Comparison of ENCODE assay signal across 1 cellular context in the genomic region with DNA sequence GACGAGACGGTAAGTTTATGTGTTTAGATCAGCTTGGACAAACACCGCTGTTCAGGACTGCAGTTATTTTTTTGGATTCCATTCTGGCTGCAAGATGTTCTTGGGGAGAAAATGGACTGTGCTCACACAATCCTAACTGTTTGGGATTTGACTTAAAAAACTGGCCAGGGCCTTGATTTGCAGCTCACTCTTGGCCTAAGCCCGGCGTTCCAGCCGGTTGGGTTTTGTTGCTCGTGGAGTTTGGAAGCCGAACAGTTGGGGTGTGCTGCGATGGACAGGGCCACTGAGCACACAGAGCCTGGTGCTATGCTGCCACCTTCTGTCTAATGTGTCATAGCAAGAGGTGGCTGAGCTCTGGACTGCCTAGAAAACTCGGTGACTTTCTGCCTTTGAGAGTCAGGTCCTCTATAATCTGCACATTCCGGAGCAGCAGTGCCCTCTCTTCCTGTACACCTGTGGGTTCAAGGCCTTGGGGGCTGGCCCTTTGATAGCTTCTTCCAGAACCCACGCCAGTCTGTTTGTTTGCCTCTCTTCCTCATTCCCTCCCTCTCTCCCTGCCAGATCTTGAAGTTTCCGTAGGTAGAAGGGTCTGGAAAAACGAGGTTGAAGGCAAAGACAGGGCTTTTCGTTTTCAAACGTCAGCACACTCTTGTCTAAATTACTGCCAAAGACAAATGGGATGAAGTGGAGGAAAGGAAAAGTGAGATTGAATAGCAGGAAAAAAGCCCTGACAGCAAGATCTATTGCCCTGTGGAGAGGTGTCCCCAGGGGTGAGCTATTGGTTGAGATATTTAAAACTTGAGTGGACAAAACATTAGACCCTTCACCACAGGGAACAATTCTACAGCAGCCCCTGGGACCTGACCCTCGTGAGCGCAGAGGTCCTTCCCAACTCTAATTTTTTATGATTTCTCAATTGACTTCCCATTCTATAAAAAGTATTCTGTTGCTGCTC.
A peak's percentile ranks its signal among the peaks of the same experiment; 100 is the strongest.
TF ChIP-seq lines count a peak whose summit lies in the region.

No MANE protein-coding gene starts in this region.

TF ChIP-seq in HepG2, 621 proteins besides CTCF, POLR2A, EP300 and RAD21 (continued from another document and continues in another):
- TF ChIP-seq, protein P1, sequence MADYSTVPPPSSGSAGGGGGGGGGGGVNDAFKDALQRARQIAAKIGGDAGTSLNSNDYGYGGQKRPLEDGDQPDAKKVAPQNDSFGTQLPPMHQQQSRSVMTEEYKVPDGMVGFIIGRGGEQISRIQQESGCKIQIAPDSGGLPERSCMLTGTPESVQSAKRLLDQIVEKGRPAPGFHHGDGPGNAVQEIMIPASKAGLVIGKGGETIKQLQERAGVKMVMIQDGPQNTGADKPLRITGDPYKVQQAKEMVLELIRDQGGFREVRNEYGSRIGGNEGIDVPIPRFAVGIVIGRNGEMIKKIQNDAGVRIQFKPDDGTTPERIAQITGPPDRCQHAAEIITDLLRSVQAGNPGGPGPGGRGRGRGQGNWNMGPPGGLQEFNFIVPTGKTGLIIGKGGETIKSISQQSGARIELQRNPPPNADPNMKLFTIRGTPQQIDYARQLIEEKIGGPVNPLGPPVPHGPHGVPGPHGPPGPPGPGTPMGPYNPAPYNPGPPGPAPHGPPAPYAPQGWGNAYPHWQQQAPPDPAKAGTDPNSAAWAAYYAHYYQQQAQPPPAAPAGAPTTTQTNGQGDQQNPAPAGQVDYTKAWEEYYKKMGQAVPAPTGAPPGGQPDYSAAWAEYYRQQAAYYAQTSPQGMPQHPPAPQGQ (CRISPR knock-in tag; IDR thresholded peaks at IDR 0.05; ENCODE audit: borderline replicate concordance): no peak
- TF ChIP-seq, protein P2, sequence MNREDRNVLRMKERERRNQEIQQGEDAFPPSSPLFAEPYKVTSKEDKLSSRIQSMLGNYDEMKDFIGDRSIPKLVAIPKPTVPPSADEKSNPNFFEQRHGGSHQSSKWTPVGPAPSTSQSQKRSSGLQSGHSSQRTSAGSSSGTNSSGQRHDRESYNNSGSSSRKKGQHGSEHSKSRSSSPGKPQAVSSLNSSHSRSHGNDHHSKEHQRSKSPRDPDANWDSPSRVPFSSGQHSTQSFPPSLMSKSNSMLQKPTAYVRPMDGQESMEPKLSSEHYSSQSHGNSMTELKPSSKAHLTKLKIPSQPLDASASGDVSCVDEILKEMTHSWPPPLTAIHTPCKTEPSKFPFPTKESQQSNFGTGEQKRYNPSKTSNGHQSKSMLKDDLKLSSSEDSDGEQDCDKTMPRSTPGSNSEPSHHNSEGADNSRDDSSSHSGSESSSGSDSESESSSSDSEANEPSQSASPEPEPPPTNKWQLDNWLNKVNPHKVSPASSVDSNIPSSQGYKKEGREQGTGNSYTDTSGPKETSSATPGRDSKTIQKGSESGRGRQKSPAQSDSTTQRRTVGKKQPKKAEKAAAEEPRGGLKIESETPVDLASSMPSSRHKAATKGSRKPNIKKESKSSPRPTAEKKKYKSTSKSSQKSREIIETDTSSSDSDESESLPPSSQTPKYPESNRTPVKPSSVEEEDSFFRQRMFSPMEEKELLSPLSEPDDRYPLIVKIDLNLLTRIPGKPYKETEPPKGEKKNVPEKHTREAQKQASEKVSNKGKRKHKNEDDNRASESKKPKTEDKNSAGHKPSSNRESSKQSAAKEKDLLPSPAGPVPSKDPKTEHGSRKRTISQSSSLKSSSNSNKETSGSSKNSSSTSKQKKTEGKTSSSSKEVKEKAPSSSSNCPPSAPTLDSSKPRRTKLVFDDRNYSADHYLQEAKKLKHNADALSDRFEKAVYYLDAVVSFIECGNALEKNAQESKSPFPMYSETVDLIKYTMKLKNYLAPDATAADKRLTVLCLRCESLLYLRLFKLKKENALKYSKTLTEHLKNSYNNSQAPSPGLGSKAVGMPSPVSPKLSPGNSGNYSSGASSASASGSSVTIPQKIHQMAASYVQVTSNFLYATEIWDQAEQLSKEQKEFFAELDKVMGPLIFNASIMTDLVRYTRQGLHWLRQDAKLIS (CRISPR knock-in tag; IDR thresholded peaks at IDR 0.05): no peak
- TF ChIP-seq, protein P3, sequence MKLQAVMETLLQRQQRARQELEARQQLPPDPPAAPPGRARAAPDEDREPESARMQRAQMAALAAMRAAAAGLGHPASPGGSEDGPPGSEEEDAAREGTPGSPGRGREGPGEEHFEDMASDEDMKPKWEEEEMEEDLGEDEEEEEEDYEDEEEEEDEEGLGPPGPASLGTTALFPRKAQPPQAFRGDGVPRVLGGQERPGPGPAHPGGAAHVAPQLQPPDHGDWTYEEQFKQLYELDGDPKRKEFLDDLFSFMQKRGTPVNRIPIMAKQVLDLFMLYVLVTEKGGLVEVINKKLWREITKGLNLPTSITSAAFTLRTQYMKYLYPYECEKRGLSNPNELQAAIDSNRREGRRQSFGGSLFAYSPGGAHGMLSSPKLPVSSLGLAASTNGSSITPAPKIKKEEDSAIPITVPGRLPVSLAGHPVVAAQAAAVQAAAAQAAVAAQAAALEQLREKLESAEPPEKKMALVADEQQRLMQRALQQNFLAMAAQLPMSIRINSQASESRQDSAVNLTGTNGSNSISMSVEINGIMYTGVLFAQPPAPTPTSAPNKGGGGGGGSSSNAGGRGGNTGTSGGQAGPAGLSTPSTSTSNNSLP (IDR thresholded peaks at IDR 0.05; ENCODE audit: low read depth, low read length): 0 out of 2 replicates have a peak, but pooled peaks have one; percentile 14
- TF ChIP-seq TARDBP (CRISPR knock-in tag; IDR thresholded peaks at IDR 0.05) (no peak), ZNF431 (CRISPR knock-in tag; IDR thresholded peaks at IDR 0.05; ENCODE audit: borderline replicate concordance, low read depth) (no peak), ZNF101 (CRISPR knock-in tag; IDR thresholded peaks at IDR 0.05; ENCODE audit: borderline replicate concordance, low read depth) (no peak), GATAD1 (CRISPR knock-in tag; IDR thresholded peaks at IDR 0.05) (0 out of 2 replicates have a peak, but pooled peaks have one; percentile 30), KLF13 (CRISPR knock-in tag; IDR thresholded peaks at IDR 0.05) (no peak), SETDB1 (CRISPR knock-in tag; IDR thresholded peaks at IDR 0.05; ENCODE audit: borderline replicate concordance) (no peak), RARA (CRISPR knock-in tag; IDR thresholded peaks at IDR 0.05) (no peak), ZNF747 (CRISPR knock-in tag; IDR thresholded peaks at IDR 0.05; ENCODE audit: borderline replicate concordance) (no peak), MAFG (CRISPR knock-in tag; IDR thresholded peaks at IDR 0.05) (no peak), ZNF232 (CRISPR knock-in tag; IDR thresholded peaks at IDR 0.05; ENCODE audit: borderline replicate concordance) (no peak), PCBP1 (IDR thresholded peaks at IDR 0.05; ENCODE audit: borderline replicate concordance, low read depth, low read length) (no peak), ZNF331 (CRISPR knock-in tag; IDR thresholded peaks at IDR 0.05) (no peak; the same call in 1 of the 2 replicates), ZNF543 (CRISPR knock-in tag; IDR thresholded peaks at IDR 0.05) (no peak), ZNF333 (CRISPR knock-in tag; IDR thresholded peaks at IDR 0.05; ENCODE audit: borderline replicate concordance) (no peak), ZBTB21 (CRISPR knock-in tag; IDR thresholded peaks at IDR 0.05) (no peak), ZNF282 (IDR thresholded peaks at IDR 0.05; ENCODE audit: partially characterized antibody) (no peak), ZNF644 (CRISPR knock-in tag; IDR thresholded peaks at IDR 0.05; ENCODE audit: low read depth) (no peak)
- TF ChIP-seq, protein P4, sequence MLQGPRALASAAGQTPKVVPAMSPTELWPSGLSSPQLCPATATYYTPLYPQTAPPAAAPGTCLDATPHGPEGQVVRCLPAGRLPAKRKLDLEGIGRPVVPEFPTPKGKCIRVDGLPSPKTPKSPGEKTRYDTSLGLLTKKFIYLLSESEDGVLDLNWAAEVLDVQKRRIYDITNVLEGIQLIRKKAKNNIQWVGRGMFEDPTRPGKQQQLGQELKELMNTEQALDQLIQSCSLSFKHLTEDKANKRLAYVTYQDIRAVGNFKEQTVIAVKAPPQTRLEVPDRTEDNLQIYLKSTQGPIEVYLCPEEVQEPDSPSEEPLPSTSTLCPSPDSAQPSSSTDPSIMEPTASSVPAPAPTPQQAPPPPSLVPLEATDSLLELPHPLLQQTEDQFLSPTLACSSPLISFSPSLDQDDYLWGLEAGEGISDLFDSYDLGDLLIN (CRISPR knock-in tag; IDR thresholded peaks at IDR 0.05; ENCODE audit: borderline replicate concordance): no peak
- TF ChIP-seq, protein P5, sequence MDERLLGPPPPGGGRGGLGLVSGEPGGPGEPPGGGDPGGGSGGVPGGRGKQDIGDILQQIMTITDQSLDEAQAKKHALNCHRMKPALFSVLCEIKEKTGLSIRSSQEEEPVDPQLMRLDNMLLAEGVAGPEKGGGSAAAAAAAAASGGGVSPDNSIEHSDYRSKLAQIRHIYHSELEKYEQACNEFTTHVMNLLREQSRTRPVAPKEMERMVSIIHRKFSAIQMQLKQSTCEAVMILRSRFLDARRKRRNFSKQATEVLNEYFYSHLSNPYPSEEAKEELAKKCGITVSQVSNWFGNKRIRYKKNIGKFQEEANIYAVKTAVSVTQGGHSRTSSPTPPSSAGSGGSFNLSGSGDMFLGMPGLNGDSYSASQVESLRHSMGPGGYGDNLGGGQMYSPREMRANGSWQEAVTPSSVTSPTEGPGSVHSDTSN (CRISPR knock-in tag; IDR thresholded peaks at IDR 0.05): no peak
- TF ChIP-seq, protein P6, sequence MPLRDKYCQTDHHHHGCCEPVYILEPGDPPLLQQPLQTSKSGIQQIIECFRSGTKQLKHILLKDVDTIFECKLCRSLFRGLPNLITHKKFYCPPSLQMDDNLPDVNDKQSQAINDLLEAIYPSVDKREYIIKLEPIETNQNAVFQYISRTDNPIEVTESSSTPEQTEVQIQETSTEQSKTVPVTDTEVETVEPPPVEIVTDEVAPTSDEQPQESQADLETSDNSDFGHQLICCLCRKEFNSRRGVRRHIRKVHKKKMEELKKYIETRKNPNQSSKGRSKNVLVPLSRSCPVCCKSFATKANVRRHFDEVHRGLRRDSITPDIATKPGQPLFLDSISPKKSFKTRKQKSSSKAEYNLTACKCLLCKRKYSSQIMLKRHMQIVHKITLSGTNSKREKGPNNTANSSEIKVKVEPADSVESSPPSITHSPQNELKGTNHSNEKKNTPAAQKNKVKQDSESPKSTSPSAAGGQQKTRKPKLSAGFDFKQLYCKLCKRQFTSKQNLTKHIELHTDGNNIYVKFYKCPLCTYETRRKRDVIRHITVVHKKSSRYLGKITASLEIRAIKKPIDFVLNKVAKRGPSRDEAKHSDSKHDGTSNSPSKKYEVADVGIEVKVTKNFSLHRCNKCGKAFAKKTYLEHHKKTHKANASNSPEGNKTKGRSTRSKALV (CRISPR knock-in tag; IDR thresholded peaks at IDR 0.05): no peak
- TF ChIP-seq, protein P7, sequence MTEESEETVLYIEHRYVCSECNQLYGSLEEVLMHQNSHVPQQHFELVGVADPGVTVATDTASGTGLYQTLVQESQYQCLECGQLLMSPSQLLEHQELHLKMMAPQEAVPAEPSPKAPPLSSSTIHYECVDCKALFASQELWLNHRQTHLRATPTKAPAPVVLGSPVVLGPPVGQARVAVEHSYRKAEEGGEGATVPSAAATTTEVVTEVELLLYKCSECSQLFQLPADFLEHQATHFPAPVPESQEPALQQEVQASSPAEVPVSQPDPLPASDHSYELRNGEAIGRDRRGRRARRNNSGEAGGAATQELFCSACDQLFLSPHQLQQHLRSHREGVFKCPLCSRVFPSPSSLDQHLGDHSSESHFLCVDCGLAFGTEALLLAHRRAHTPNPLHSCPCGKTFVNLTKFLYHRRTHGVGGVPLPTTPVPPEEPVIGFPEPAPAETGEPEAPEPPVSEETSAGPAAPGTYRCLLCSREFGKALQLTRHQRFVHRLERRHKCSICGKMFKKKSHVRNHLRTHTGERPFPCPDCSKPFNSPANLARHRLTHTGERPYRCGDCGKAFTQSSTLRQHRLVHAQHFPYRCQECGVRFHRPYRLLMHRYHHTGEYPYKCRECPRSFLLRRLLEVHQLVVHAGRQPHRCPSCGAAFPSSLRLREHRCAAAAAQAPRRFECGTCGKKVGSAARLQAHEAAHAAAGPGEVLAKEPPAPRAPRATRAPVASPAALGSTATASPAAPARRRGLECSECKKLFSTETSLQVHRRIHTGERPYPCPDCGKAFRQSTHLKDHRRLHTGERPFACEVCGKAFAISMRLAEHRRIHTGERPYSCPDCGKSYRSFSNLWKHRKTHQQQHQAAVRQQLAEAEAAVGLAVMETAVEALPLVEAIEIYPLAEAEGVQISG (CRISPR knock-in tag; IDR thresholded peaks at IDR 0.05): no peak
- TF ChIP-seq, protein P8, sequence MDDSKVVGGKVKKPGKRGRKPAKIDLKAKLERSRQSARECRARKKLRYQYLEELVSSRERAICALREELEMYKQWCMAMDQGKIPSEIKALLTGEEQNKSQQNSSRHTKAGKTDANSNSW (CRISPR knock-in tag; IDR thresholded peaks at IDR 0.05; ENCODE audit: borderline replicate concordance): no peak
- TF ChIP-seq, protein P9, sequence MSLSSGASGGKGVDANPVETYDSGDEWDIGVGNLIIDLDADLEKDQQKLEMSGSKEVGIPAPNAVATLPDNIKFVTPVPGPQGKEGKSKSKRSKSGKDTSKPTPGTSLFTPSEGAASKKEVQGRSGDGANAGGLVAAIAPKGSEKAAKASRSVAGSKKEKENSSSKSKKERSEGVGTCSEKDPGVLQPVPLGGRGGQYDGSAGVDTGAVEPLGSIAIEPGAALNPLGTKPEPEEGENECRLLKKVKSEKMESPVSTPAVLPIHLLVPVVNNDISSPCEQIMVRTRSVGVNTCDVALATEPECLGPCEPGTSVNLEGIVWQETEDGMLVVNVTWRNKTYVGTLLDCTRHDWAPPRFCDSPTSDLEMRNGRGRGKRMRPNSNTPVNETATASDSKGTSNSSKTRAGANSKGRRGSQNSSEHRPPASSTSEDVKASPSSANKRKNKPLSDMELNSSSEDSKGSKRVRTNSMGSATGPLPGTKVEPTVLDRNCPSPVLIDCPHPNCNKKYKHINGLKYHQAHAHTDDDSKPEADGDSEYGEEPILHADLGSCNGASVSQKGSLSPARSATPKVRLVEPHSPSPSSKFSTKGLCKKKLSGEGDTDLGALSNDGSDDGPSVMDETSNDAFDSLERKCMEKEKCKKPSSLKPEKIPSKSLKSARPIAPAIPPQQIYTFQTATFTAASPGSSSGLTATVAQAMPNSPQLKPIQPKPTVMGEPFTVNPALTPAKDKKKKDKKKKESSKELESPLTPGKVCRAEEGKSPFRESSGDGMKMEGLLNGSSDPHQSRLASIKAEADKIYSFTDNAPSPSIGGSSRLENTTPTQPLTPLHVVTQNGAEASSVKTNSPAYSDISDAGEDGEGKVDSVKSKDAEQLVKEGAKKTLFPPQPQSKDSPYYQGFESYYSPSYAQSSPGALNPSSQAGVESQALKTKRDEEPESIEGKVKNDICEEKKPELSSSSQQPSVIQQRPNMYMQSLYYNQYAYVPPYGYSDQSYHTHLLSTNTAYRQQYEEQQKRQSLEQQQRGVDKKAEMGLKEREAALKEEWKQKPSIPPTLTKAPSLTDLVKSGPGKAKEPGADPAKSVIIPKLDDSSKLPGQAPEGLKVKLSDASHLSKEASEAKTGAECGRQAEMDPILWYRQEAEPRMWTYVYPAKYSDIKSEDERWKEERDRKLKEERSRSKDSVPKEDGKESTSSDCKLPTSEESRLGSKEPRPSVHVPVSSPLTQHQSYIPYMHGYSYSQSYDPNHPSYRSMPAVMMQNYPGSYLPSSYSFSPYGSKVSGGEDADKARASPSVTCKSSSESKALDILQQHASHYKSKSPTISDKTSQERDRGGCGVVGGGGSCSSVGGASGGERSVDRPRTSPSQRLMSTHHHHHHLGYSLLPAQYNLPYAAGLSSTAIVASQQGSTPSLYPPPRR (CRISPR knock-in tag; IDR thresholded peaks at IDR 0.05; ENCODE audit: borderline replicate concordance): no peak
- TF ChIP-seq, protein P10, sequence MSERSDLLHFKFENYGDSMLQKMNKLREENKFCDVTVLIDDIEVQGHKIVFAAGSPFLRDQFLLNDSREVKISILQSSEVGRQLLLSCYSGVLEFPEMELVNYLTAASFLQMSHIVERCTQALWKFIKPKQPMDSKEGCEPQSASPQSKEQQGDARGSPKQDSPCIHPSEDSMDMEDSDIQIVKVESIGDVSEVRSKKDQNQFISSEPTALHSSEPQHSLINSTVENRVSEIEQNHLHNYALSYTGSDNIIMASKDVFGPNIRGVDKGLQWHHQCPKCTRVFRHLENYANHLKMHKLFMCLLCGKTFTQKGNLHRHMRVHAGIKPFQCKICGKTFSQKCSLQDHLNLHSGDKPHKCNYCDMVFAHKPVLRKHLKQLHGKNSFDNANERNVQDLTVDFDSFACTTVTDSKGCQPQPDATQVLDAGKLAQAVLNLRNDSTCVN (CRISPR knock-in tag; IDR thresholded peaks at IDR 0.05; ENCODE audit: borderline replicate concordance): peak; percentile 64; the same call in 1 of the 2 replicates
